In genomic region chr1:222814536-222815366, GRCh38 we compare ENCODE assay signal across 8 cellular contexts. TPM values are rescaled to one million over a fixed set of nuclear protein-coding genes. Genes with fewer than 3 reads are reported as not detected.
A peak's percentile ranks its signal among the peaks of the same experiment; 100 is the strongest.
DNase-seq lines count a peak whose midpoint lies in the region; ATAC-seq and TF ChIP-seq lines count a peak whose summit lies in the region.

Gene DISP1, plus strand, starts transcription at chr1:222815039. Its CDS starts 127,785 bp downstream, at chr1:222942824.

- peak within 1 kb of the TSS; percentile 67 to 96 (median 86) for H3K4me3 ChIP-seq in BLaER1 treated with 17β-estradiol and CSF1 and Interleukin-3, amounts not matched to agents 10 nM and 100 nM
- peak within 1 kb of the TSS; percentile 82 for H3K4me3 ChIP-seq in lung

- no peaks in the 10 kb centered on the region for H3K36me3 ChIP-seq in BLaER1 treated with 17β-estradiol and CSF1 and Interleukin-3, amounts not matched to agents 10 nM and 100 nM
- H3K36me3 ChIP-seq in lung (ENCODE audit: control insufficient read depth in 2 of 2, insufficient read depth in 2 of 2, low read length in 2 of 2), result no peaks in the 10 kb centered on the region

- peaks cover 10 to 42% (median 20%) of the 10 kb centered on the region in 10 experiments; a peak in 19 of 20 replicates for H3K4me1 ChIP-seq in BLaER1 treated with 17β-estradiol and CSF1 and Interleukin-3, amounts not matched to agents 10 nM and 100 nM
- peaks cover 3 to 6% of the 10 kb centered on the region in 2 donors for H3K4me1 ChIP-seq in lung (ENCODE audit: control insufficient read depth in 2 of 2, insufficient read depth in 2 of 2, low read length in 2 of 2)

- no peak for TF ChIP-seq CTCF in lung (IDR thresholded peaks at IDR 0.05; ENCODE audit: control extremely low read depth, extremely low read depth)

- H3K27me3 ChIP-seq in BLaER1 treated with 17β-estradiol and CSF1 and Interleukin-3, amounts not matched to agents 10 nM and 100 nM, result no peaks in the 10 kb centered on the region
- H3K27me3 ChIP-seq in lung (ENCODE audit: control insufficient read depth, insufficient read depth), result no peaks in the 10 kb centered on the region

- ATAC-seq in HG03432 (IDR thresholded peaks at IDR 0.05; ENCODE audit: unreplicated experiment) (peak; percentile 93), lung (ENCODE audit: insufficient read depth, low FRiP score) (peak; percentile 92)

- WGBS in lung, 2 donors, result 3% methylated on average over 48 to 62 of the region's 62 CpGs

- H3K9ac ChIP-seq in BLaER1 treated with 17β-estradiol and CSF1 and Interleukin-3, amounts not matched to agents 10 nM and 100 nM, result peak within 1 kb of the TSS; percentile 70 to 86 (median 82)

- no peaks in the 10 kb centered on the region for H4K20me1 ChIP-seq in BLaER1 treated with 17β-estradiol and CSF1 and Interleukin-3, amounts not matched to agents 10 nM and 100 nM

- H3K9me3 ChIP-seq in BLaER1 treated with 17β-estradiol and CSF1 and Interleukin-3, amounts not matched to agents 10 nM and 100 nM (replicated peaks in 1 of 11), result peaks cover 0 to 6% (median 0%) of the 10 kb centered on the region in 11 experiments; a peak in 1 of 22 replicates
- H3K9me3 ChIP-seq in lung (ENCODE audit: control insufficient read depth in 2 of 2, insufficient read depth in 1 of 2, low read length in 1 of 2), result no peaks in the 10 kb centered on the region

- H3K27ac ChIP-seq in BLaER1 treated with 17β-estradiol and CSF1 and Interleukin-3, amounts not matched to agents 10 nM and 100 nM, result peak within 1 kb of the TSS; percentile 35 to 79 (median 72); a peak in 21 of 22 replicates
- peak within 1 kb of the TSS; percentile 95 for H3K27ac ChIP-seq in lung (ENCODE audit: low read depth in 1 of 2, low read length in 1 of 2)

- peak within 1 kb of the TSS; percentile 87 to 96 (median 92) for H3K4me2 ChIP-seq in BLaER1 treated with 17β-estradiol and CSF1 and Interleukin-3, amounts not matched to agents 10 nM and 100 nM

- DNase-seq in GM19238 (ENCODE audit: insufficient read length, low spot score), result peak; percentile 73
- peak; percentile 96 for DNase-seq in NCI-H69 (lab: John Stamatoyannopoulos, UW)
- peak; percentile 19 to 56 for DNase-seq in activated CD8-positive, alpha-beta memory T cell treated with anti-CD3 and anti-CD28 coated beads for 1 hour (ENCODE audit: extremely low read depth in 1 of 2, low read depth in 1 of 2)
- DNase-seq in effector CD4-positive, alpha-beta T cell, result peak; percentile 48
- DNase-seq in lung (ENCODE audit: low spot score), result peak; percentile 80
- DNase-seq in stimulated activated CD4-positive, alpha-beta T cell treated with anti-CD3 and anti-CD28 coated beads, TNF-alpha, amount 100 ng/mL, for 4 hours (ENCODE audit: low read depth in 3 of 3), result peak; percentile 38 to 49 (median 48)

RNA-seq across cellular contexts. Expression of gene DISP1, which starts in this region (rescaled TPM):
- 10 to 100 TPM; 12.8 to 25.7 TPM for total RNA-seq in lung
- polyA plus RNA-seq in lung, result 1 to 10 TPM; 4.4 to 4.7 TPM

Comparison
In these comparisons a context has a peak if more than half of its experiments do, and no peak if none do; other contexts are left out.
1. Peak in every context shown above with its lines: DNase-seq, ATAC-seq, H3K4me3 ChIP-seq and H3K27ac ChIP-seq.
2. DNase-seq: peak in every context shown above with its lines; median percentile 96 in NCI-H69; 80 in lung; 73 in GM19238; 48 in effector CD4-positive, alpha-beta T cell; 48 in stimulated activated CD4-positive, alpha-beta T cell treated with anti-CD3 and anti-CD28 coated beads, TNF-alpha, amount 100 ng/mL, for 4 hours; 38 in activated CD8-positive, alpha-beta memory T cell treated with anti-CD3 and anti-CD28 coated beads for 1 hour.